ENCODE assay signal across 25 cellular contexts in genomic region chr11:13098890-13099289, GRCh38.
DNase-seq lines count a peak whose midpoint lies in the region; ATAC-seq, FAIRE-seq and TF ChIP-seq lines count a peak whose summit lies in the region.
"Had no signal": no experiment of that assay in that cellular context is flagged by ENCODE, and none has a peak within 500 bp of the region (broad histone marks: within the 10 kb centered on the region; RNA-seq: fewer than 3 reads in every experiment).

No MANE protein-coding gene starts in this region.

- FAIRE-seq in GM12878 (lab: Jason Lieb, UNC), result no peak
- FAIRE-seq: G401.6, GM12891, HTR-8/SVneo, K562 had no signal

- in situ Hi-C loops in GM12878 (cut with MboI), result no loop called here

- no peaks in the 10 kb centered on the region; the same call in 2 of the 3 replicates for H3K9me3 ChIP-seq in GM12878 (replicated peaks; ENCODE audit: control insufficient read depth, insufficient read depth, low read length)

- peak; percentile 75 for ATAC-seq in GM12878
- peak; percentile 59 for ATAC-seq in esophagus mucosa
- ATAC-seq in naive thymus-derived CD8-positive, alpha-beta T cell, result no peak
- no peak for ATAC-seq in HG02852 (IDR thresholded peaks at IDR 0.05; ENCODE audit: unreplicated experiment)
- ATAC-seq: K562 had no signal

- intact Hi-C loops in GM12878 (cut with micrococcal nuclease; ENCODE audit: unreplicated experiment), result no loop called here

- no peaks in the 10 kb centered on the region for H3K4me1 ChIP-seq in GM12878 (ENCODE audit: control insufficient read depth, insufficient read depth, low read length)

- RAD21 ChIA-PET in GM12878 (lab: Charles Lee; ENCODE audit: unreplicated experiment), result no interaction called here

- H3K27ac Mint-ChIP-seq in naive thymus-derived CD8-positive, alpha-beta T cell, result no peak overlapping the region
- H3K27ac Mint-ChIP-seq: CD4-positive, alpha-beta memory T cell had no signal

- 61% methylated on average over 1 of the region's 1 CpG for WGBS in GM12878 (ENCODE audit: insufficient coverage, insufficient replicate concordance, low lambda C conversion rate, missing lambda C conversion rate)

- no peak overlapping the region for H3K4me3 ChIP-seq in GM12878
- H3K4me3 ChIP-seq: K562, PC-9 had no signal

- no peaks in the 10 kb centered on the region for H3K27me3 ChIP-seq in GM12878 (replicated peaks in 1 of 2; ENCODE audit: control insufficient read depth in 2 of 2, insufficient read depth in 2 of 2, low read length in 1 of 2)

- no peaks in the 10 kb centered on the region for H3K79me2 ChIP-seq in GM12878 (ENCODE audit: control insufficient read depth, insufficient read depth, low read length)

- peak; percentile 55 for DNase-seq in NCI-H226
- no peak for DNase-seq in GM12878 (ENCODE audit: low read depth, low spot score)
- DNase-seq in kidney tubule cell (ENCODE audit: low spot score), result peak; percentile 78
- DNase-seq in activated naive CD4-positive, alpha-beta T cell treated with Interleukin-2 at 50 U/mL for 16 hours, result no peak
- DNase-seq in SW 1271 (lab: John Stamatoyannopoulos, UW), result no peak
- DNase-seq in naive thymus-derived CD8-positive, alpha-beta T cell, result no peak
- DNase-seq: CD4-positive, alpha-beta memory T cell; COR-L47; Kasumi-1; NCI-H1105 treated with DMSO at 0.1 percent for 48 hours; NCI-H146; NCI-H1930; NCI-H2107; NCI-H446; NCI-H524 treated with DMSO at 0.1 percent for 48 hours; NK-92 treated with Interleukin-12 subunit alpha and Interleukin-12 subunit beta, amount 100 ng/mL, for 24 hours; PC-9; RPMI8226; SHP77 had no signal

- CTCF ChIA-PET in GM12878 (lab: Yijun Ruan, JAX), result interaction anchor here (1.0 kb wide), 1 partner anchor 16 kb away, joined by 3 read pairs; no protein-coding TSS in a partner anchor

- no peaks in the 10 kb centered on the region for H3K36me3 Mint-ChIP-seq in naive thymus-derived CD8-positive, alpha-beta T cell
- H3K36me3 Mint-ChIP-seq: CD4-positive, alpha-beta memory T cell had no signal

- TF ChIP-seq EP300 in GM12878 (IDR thresholded peaks at IDR 0.05; ENCODE audit: borderline replicate concordance in 1 of 2, control insufficient read depth in 1 of 2, low read depth in 2 of 2, low read length in 2 of 2), result no peak

- H4K20me1 ChIP-seq in GM12878 (ENCODE audit: control insufficient read depth, insufficient read depth), result no peaks in the 10 kb centered on the region

- H3K9me3 Mint-ChIP-seq in naive thymus-derived CD8-positive, alpha-beta T cell, result peaks cover 0 to 2% (median 0%) of the 10 kb centered on the region in 9 donors
- H3K9me3 Mint-ChIP-seq: CD4-positive, alpha-beta memory T cell had no signal

- no peak for TF ChIP-seq RAD21 in GM12878 (IDR thresholded peaks at IDR 0.05; ENCODE audit: insufficient read depth, low read depth, low read length)

- no peak overlapping the region for H3K4me3 Mint-ChIP-seq in naive thymus-derived CD8-positive, alpha-beta T cell
- H3K4me3 Mint-ChIP-seq: CD4-positive, alpha-beta memory T cell had no signal

- H3K27me3 Mint-ChIP-seq in naive thymus-derived CD8-positive, alpha-beta T cell, result peaks cover 11 to 20% (median 13%) of the 10 kb centered on the region in 5 donors

- no peak overlapping the region for H3K4me2 ChIP-seq in GM12878 (ENCODE audit: control insufficient read depth, insufficient read depth)

- H3K27ac ChIP-seq in GM12878 (ENCODE audit: control insufficient read depth, insufficient read depth), result no peak overlapping the region
- H3K27ac ChIP-seq: PC-9 had no signal

- no peaks in the 10 kb centered on the region for H3K4me1 Mint-ChIP-seq in naive thymus-derived CD8-positive, alpha-beta T cell
- H3K4me1 Mint-ChIP-seq: CD4-positive, alpha-beta memory T cell had no signal

- no peaks in the 10 kb centered on the region for H3K36me3 ChIP-seq in GM12878 (ENCODE audit: control insufficient read depth in 2 of 2, insufficient read depth in 2 of 2, low read length in 1 of 2)

- POLR2A ChIA-PET in GM12878 (lab: Charles Lee), result interaction anchor here (0.7 kb wide), 1 partner anchor 16 kb away, joined by 3 read pairs; no protein-coding TSS in a partner anchor
- POLR2A ChIA-PET in naive thymus-derived CD8-positive, alpha-beta T cell (lab: Charles Lee), result no interaction called here

- no peak overlapping the region for H3K9ac ChIP-seq in GM12878 (ENCODE audit: control insufficient read depth, insufficient read depth, low read length)

- no peak overlapping the region for H2AFZ ChIP-seq in GM12878 (ENCODE audit: control insufficient read depth, low read depth, low read length)
- H2AFZ ChIP-seq: PC-9 had no signal

- TF ChIP-seq POLR2A in GM12878 (IDR thresholded peaks at IDR 0.05; ENCODE audit: low read depth, low read length), result no peak

- no TSS peak for BruUV-seq in GM12878 (replicated peaks; lab: Mats Ljungman, UMichigan)

- TF ChIP-seq CTCF in GM12878 (IDR thresholded peaks at IDR 0.05 in 2 of 3, conservative IDR thresholded peaks at IDR 0.05 in 1 of 3; ENCODE audit: control insufficient read depth in 2 of 3, extremely low read depth in 1 of 3, insufficient read depth in 1 of 3, low read depth in 3 of 3, low read length in 3 of 3), result no peak

- SMC1A ChIA-PET in GM12878 (lab: Charles Lee; ENCODE audit: uncharacterized antibody, unreplicated experiment), result interaction anchor here (0.7 to 2.3 kb wide), 3 partner anchors 21 to 133 kb away, joined by 3 to 6 read pairs (median 3); no protein-coding TSS in a partner anchor

TF ChIP-seq in GM12878, 131 proteins besides CTCF, POLR2A, EP300 and RAD21 (continues in another document):
- TF ChIP-seq EZH2 (IDR thresholded peaks at IDR 0.05; ENCODE audit: borderline replicate concordance, control insufficient read depth, low read depth, low read length), result no peak
- TF ChIP-seq CHD1 (IDR thresholded peaks at IDR 0.05; ENCODE audit: low read depth, low read length), result no peak
- TF ChIP-seq ZNF687 (IDR thresholded peaks at IDR 0.05), result no peak
- no peak for TF ChIP-seq KAT2A (conservative IDR thresholded peaks at IDR 0.05; ENCODE audit: control insufficient read depth, low read depth, low read length)
- no peak for TF ChIP-seq ELK1 (IDR thresholded peaks at IDR 0.05; ENCODE audit: low read depth, low read length)
- no peak for TF ChIP-seq PRDM15 (CRISPR knock-in tag; IDR thresholded peaks at IDR 0.05)

Comparison
In these comparisons a context has a peak if more than half of its experiments do, and no peak if none do; other contexts are left out.
1. DNase-seq: peak in NCI-H226 (single experiment) and kidney tubule cell (single experiment); none in GM12878 (single experiment), activated naive CD4-positive, alpha-beta T cell treated with Interleukin-2 at 50 U/mL for 16 hours (single experiment), SW 1271 (0 of 2) and naive thymus-derived CD8-positive, alpha-beta T cell (0 of 10).
2. ATAC-seq: peak in GM12878 (single experiment) and esophagus mucosa (single experiment); none in naive thymus-derived CD8-positive, alpha-beta T cell (0 of 2) and HG02852 (single experiment).